Comparison of ENCODE assay signal across 37 cellular contexts in genomic region chr5:40866844-40867243, GRCh38. TPM values are rescaled to one million over a fixed set of nuclear protein-coding genes. Genes with fewer than 3 reads are reported as not detected.
"Had no signal": no experiment of that assay in that cellular context is flagged by ENCODE, and none has a peak within 500 bp of the region (broad histone marks: within the 10 kb centered on the region; RNA-seq: fewer than 3 reads in every experiment).

No MANE protein-coding gene starts in this region.

- H3K27ac ChIP-seq: brain microvascular endothelial cell, RWPE1, VCaP had no signal

- H3K36me3 ChIP-seq: brain microvascular endothelial cell had no signal

- H3K4me3 Mint-ChIP-seq: activated B cell treated with CpG ODN at 0.5 μM for 24 hours; activated CD4-positive, alpha-beta memory T cell treated with anti-CD3 and anti-CD28 coated beads for 36 hours; activated naive CD8-positive, alpha-beta T cell treated with anti-CD3 and anti-CD28 coated beads for 36 hours; activated T-cell treated with anti-CD3 and anti-CD28 coated beads, Interleukin-2, amount 50 U/mL, for 4 hours; activated T-helper 1 cell treated with anti-CD3 and anti-CD28 coated beads, Interleukin-12 subunit alpha, Interleukin-12 subunit beta, Interleukin-2, Interleukin-4 antibody, amounts not matched to agents 30 ng/mL and 10 ng/mL and 1 ng/mL, durations not matched to agents 14 hours and 24 hours and 36 hours had no signal

- H3K36me3 Mint-ChIP-seq: activated naive CD8-positive, alpha-beta T cell treated with anti-CD3 and anti-CD28 coated beads for 36 hours had no signal

- H3K27ac Mint-ChIP-seq: activated B cell treated with CpG ODN at 0.5 μM for 24 hours; activated CD4-positive, alpha-beta memory T cell treated with anti-CD3 and anti-CD28 coated beads for 36 hours; activated naive CD8-positive, alpha-beta T cell treated with anti-CD3 and anti-CD28 coated beads for 36 hours; activated T-helper 1 cell treated with anti-CD3 and anti-CD28 coated beads, Interleukin-12 subunit alpha, Interleukin-12 subunit beta, Interleukin-2, Interleukin-4 antibody, amounts not matched to agents 30 ng/mL and 10 ng/mL and 1 ng/mL, durations not matched to agents 14 hours and 24 hours and 36 hours had no signal

- H3K27me3 Mint-ChIP-seq: activated CD4-positive, alpha-beta memory T cell treated with anti-CD3 and anti-CD28 coated beads for 36 hours had no signal

- H3K4me1 Mint-ChIP-seq: activated B cell treated with CpG ODN at 0.5 μM for 24 hours; activated naive CD8-positive, alpha-beta T cell treated with anti-CD3 and anti-CD28 coated beads for 36 hours had no signal

- H3K27me3 ChIP-seq: brain microvascular endothelial cell had no signal

- DNase-seq: activated B cell treated with CpG ODN at 0.5 μM for 24 hours; activated CD4-positive, alpha-beta memory T cell treated with anti-CD3 and anti-CD28 coated beads for 36 hours; activated CD4-positive, alpha-beta T cell treated with anti-CD3 and anti-CD28 coated beads for 4 hours; activated CD4-positive, alpha-beta T cell treated with anti-CD3 and anti-CD28 coated beads, Interleukin-2, amount 50 U/mL, for 1 hour; activated CD4-positive, CD25-positive, alpha-beta regulatory T cell treated with anti-CD3 and anti-CD28 coated beads, Interleukin-2, amount 50 U/mL, for 72 hours; activated CD8-positive, alpha-beta memory T cell treated with anti-CD3 and anti-CD28 coated beads, Interleukin-2, amount 50 U/mL, for 4 hours; activated effector memory CD4-positive, alpha-beta T cell treated with anti-CD3 and anti-CD28 coated beads, Interleukin-2, amount 50 U/mL, for 16 hours; activated naive CD4-positive, alpha-beta T cell; activated naive CD4-positive, alpha-beta T cell treated with anti-CD3 and anti-CD28 coated beads, Interleukin-2, amount 50 U/mL, for 16 hours; activated naive CD8-positive, alpha-beta T cell treated with anti-CD3 and anti-CD28 coated beads for 36 hours; activated T-cell treated with anti-CD3 and anti-CD28 coated beads for 4 hours; activated T-cell treated with anti-CD3 and anti-CD28 coated beads, Interleukin-2, amount 50 U/mL, for 4 hours; amniotic stem cell; aorta; brain microvascular endothelial cell; central memory CD4-positive, alpha-beta T cell; MM.1S; MV-4-11; NCI-H1092; NCI-H1436 treated with DMSO at 0.1 percent for 48 hours; NCI-H1694 treated with DMSO at 0.1 percent for 48 hours; NCI-H2029; NCI-H345; NCI-H510A; NCI-H526; NCI-H748 treated with DMSO at 0.1 percent for 48 hours; NK-92 treated with Interleukin-12 subunit alpha and Interleukin-12 subunit beta, amount 100 ng/mL, for 24 hours; PC-3; SIG-M5; SW 1271; T-helper 1 cell; T-helper 2 cell; T-helper 9 cell had no signal

RNA-seq across cellular contexts. Expression of gene C7, which starts 42.5 kb away (rescaled TPM):
- total RNA-seq: activated B cell treated with CpG ODN at 0.5 μM for 24 hours; activated CD4-positive, alpha-beta memory T cell treated with anti-CD3 and anti-CD28 coated beads for 36 hours; activated naive CD8-positive, alpha-beta T cell treated with anti-CD3 and anti-CD28 coated beads for 36 hours; activated T-helper 1 cell treated with anti-CD3 and anti-CD28 coated beads, Interleukin-12 subunit alpha, Interleukin-12 subunit beta, Interleukin-2, Interleukin-4 antibody, amounts not matched to agents 30 ng/mL and 10 ng/mL and 1 ng/mL, durations not matched to agents 14 hours and 24 hours and 36 hours; LHCN-M2; PC-3 had no signal
